In genomic region chr17:36197389-36197708, GRCh38 we compare ENCODE assay signal across 2 cellular contexts.
TF ChIP-seq lines count a peak whose summit lies in the region.

No MANE protein-coding gene starts in this region.

TF ChIP-seq in GM12878, 131 proteins besides CTCF, POLR2A, EP300 and RAD21 (continues in another document):
- no peak for TF ChIP-seq BCL3 (IDR thresholded peaks at IDR 0.05; ENCODE audit: borderline replicate concordance, insufficient read depth, low read depth, low read length, poor library complexity, severe bottlenecking)
- TF ChIP-seq TARDBP (IDR thresholded peaks at IDR 0.05; ENCODE audit: borderline replicate concordance): no peak
- TF ChIP-seq RCOR1 (conservative IDR thresholded peaks at IDR 0.05; ENCODE audit: low read depth, low read length): no peak
- no peak for TF ChIP-seq ZNF217 (IDR thresholded peaks at IDR 0.05)
- TF ChIP-seq HDGF (IDR thresholded peaks at IDR 0.05): no peak
- TF ChIP-seq STAT3 (IDR thresholded peaks at IDR 0.05; ENCODE audit: low read depth, low read length): no peak
- no peak for TF ChIP-seq MYB (IDR thresholded peaks at IDR 0.05; ENCODE audit: borderline replicate concordance, low read depth, low read length)
- TF ChIP-seq NBN (IDR thresholded peaks at IDR 0.05): no peak
- TF ChIP-seq RUNX3 (IDR thresholded peaks at IDR 0.05; ENCODE audit: low read length): peak; percentile 75
- TF ChIP-seq ATF3 (IDR thresholded peaks at IDR 0.05; ENCODE audit: borderline replicate concordance, extremely low read depth, low read depth, low read length): no peak
- no peak for TF ChIP-seq FOS (IDR thresholded peaks at IDR 0.05; ENCODE audit: borderline replicate concordance, extremely low read depth, insufficient read length)
- TF ChIP-seq CREB1 (IDR thresholded peaks at IDR 0.05; ENCODE audit: low read depth): 0 out of 2 replicates have a peak, but pooled peaks have one; percentile 11
- TF ChIP-seq ZNF622 (IDR thresholded peaks at IDR 0.05): no peak
- no peak for TF ChIP-seq POLR2AphosphoS2 (IDR thresholded peaks at IDR 0.05; ENCODE audit: low read depth, low read length)
- TF ChIP-seq CHD2 (IDR thresholded peaks at IDR 0.05; ENCODE audit: borderline replicate concordance, low read depth, low read length): no peak
- TF ChIP-seq E2F4 (IDR thresholded peaks at IDR 0.05; ENCODE audit: low read depth, low read length): no peak
- TF ChIP-seq KDM1A (IDR thresholded peaks at IDR 0.05; ENCODE audit: borderline replicate concordance): no peak
- TF ChIP-seq RFX5 (IDR thresholded peaks at IDR 0.05; ENCODE audit: low read depth, low read length): no peak
- no peak for TF ChIP-seq CBFB (IDR thresholded peaks at IDR 0.05; ENCODE audit: low read depth)
- peak; percentile 76 for TF ChIP-seq JUNB (IDR thresholded peaks at IDR 0.05)
- no peak for TF ChIP-seq TAF1 (IDR thresholded peaks at IDR 0.05; ENCODE audit: borderline replicate concordance, low read depth, low read length)
- no peak for TF ChIP-seq SIX5 (IDR thresholded peaks at IDR 0.05; ENCODE audit: low read depth, low read length, severe bottlenecking)
- no peak for TF ChIP-seq YBX1 (IDR thresholded peaks at IDR 0.05)
- TF ChIP-seq IRF4 (IDR thresholded peaks at IDR 0.05; ENCODE audit: low read depth, low read length): 0 out of 2 replicates have a peak, but pooled peaks have one; percentile 30
- no peak for TF ChIP-seq IKZF1 (conservative IDR thresholded peaks at IDR 0.05)
- no peak for TF ChIP-seq SREBF2 (IDR thresholded peaks at IDR 0.05; ENCODE audit: low read length)
- peak in 1 of 2 experiments; percentile 39; a peak in 1 of 4 replicates for TF ChIP-seq ETV6 (conservative IDR thresholded peaks at IDR 0.05 in 1 of 2, IDR thresholded peaks at IDR 0.05 in 1 of 2; ENCODE audit: borderline replicate concordance in 1 of 2, low read depth in 1 of 2)
- TF ChIP-seq ZNF592 (IDR thresholded peaks at IDR 0.05): no peak

TF ChIP-seq in SK-N-SH, 30 proteins besides CTCF, POLR2A, EP300 and RAD21:
- TF ChIP-seq MAX (IDR thresholded peaks at IDR 0.05; ENCODE audit: low read depth) (no peak), TCF12 (IDR thresholded peaks at IDR 0.05) (no peak), SMC3 (IDR thresholded peaks at IDR 0.05; ENCODE audit: low read depth, low read length) (no peak), YY1 (IDR thresholded peaks at IDR 0.05; ENCODE audit: low read depth) (no peak), TAF1 (IDR thresholded peaks at IDR 0.05; ENCODE audit: borderline replicate concordance, low read depth, low read length) (no peak), POLR2AphosphoS5 (IDR thresholded peaks at IDR 0.05; ENCODE audit: low read depth, low read length) (no peak), GABPA (IDR thresholded peaks at IDR 0.05; ENCODE audit: low read depth) (no peak), ELF1 (IDR thresholded peaks at IDR 0.05) (no peak), GATA2 (CRISPR knock-in tag; IDR thresholded peaks at IDR 0.05) (no peak), TEAD4 (IDR thresholded peaks at IDR 0.05; ENCODE audit: borderline replicate concordance, insufficient read depth) (no peak), RFX5 (IDR thresholded peaks at IDR 0.05; ENCODE audit: low read length) (no peak)
